Comparison of ENCODE assay signal across 20 cellular contexts in genomic region chr17:32553168-32553567, GRCh38.
DNase-seq lines count a peak whose midpoint lies in the region; ATAC-seq and TF ChIP-seq lines count a peak whose summit lies in the region.
"Had no signal": no experiment of that assay in that cellular context is flagged by ENCODE, and none has a peak within 500 bp of the region (broad histone marks: within the 10 kb centered on the region; RNA-seq: fewer than 3 reads in every experiment).

No MANE protein-coding gene starts in this region.

- no peaks in the 10 kb centered on the region for H3K27me3 Mint-ChIP-seq in stimulated activated naive CD8-positive, alpha-beta T cell treated with anti-CD3 and anti-CD28 coated beads, Interleukin-15, Interleukin-2, amounts not matched to agents 100 ng/mL and 50 ng/mL, for 24 hours
- no peaks in the 10 kb centered on the region for H3K27me3 Mint-ChIP-seq in WTC11 (ENCODE audit: low read depth)
- H3K27me3 Mint-ChIP-seq: effector memory CD8-positive, alpha-beta T cell had no signal

- DNase-seq in stimulated activated naive CD8-positive, alpha-beta T cell treated with anti-CD3 and anti-CD28 coated beads, Interleukin-15, Interleukin-2, amounts not matched to agents 100 U/mL and 50 U/mL, for 24 hours: no peak
- peak; percentile 19 for DNase-seq in NCI-H2029 treated with DMSO at 0.1 percent for 48 hours (lab: John Stamatoyannopoulos, UW)
- DNase-seq in epithelial cell of prostate (ENCODE audit: low read depth, low spot score): no peak
- peak; percentile 43 for DNase-seq in ureter (ENCODE audit: low spot score)
- no peak for DNase-seq in WTC11 (ENCODE audit: low spot score)
- DNase-seq in BE2C: no peak
- DNase-seq: activated CD4-positive, alpha-beta T cell treated with anti-CD3 and anti-CD28 coated beads, Interleukin-2, amount 50 U/mL, for 48 hours; activated T-cell treated with anti-CD3 and anti-CD28 coated beads, Interleukin-2, amount 50 U/mL, for 48 hours; cerebellar nuclear complex; effector memory CD8-positive, alpha-beta T cell; foreskin fibroblast; left ventricle myocardium superior; MM.1S; NCI-H446 treated with DMSO at 0.1 percent for 48 hours; posterior cingulate gyrus; SJCRH30; T1000; transverse colon had no signal

- H3K4me1 Mint-ChIP-seq in stimulated activated naive CD8-positive, alpha-beta T cell treated with anti-CD3 and anti-CD28 coated beads, Interleukin-15, Interleukin-2, amounts not matched to agents 100 ng/mL and 50 ng/mL, for 24 hours (ENCODE audit: low read depth): peaks cover 57% of the 10 kb centered on the region
- peaks cover 21% of the 10 kb centered on the region for H3K4me1 Mint-ChIP-seq in WTC11

- no peaks in the 10 kb centered on the region for H3K36me3 ChIP-seq in BE2C
- H3K36me3 ChIP-seq: SJCRH30, transverse colon had no signal

- H3K9me3 Mint-ChIP-seq in stimulated activated naive CD8-positive, alpha-beta T cell treated with anti-CD3 and anti-CD28 coated beads, Interleukin-15, Interleukin-2, amounts not matched to agents 100 ng/mL and 50 ng/mL, for 24 hours: no peaks in the 10 kb centered on the region
- no peaks in the 10 kb centered on the region for H3K9me3 Mint-ChIP-seq in WTC11
- H3K9me3 Mint-ChIP-seq: effector memory CD8-positive, alpha-beta T cell had no signal

- no peak overlapping the region for H3K4me3 ChIP-seq in BE2C (ENCODE audit: low read depth, low read length)
- H3K4me3 ChIP-seq: SJCRH30, transverse colon had no signal

- H3K4me1 ChIP-seq in BE2C: no peaks in the 10 kb centered on the region
- H3K4me1 ChIP-seq: SJCRH30 had no signal

- CTCF ChIA-PET in WTC11 (lab: Charles Lee): no interaction called here

- TF ChIP-seq CTCF in WTC11 (IDR thresholded peaks at IDR 0.05) (no peak), BE2C (IDR thresholded peaks at IDR 0.05; ENCODE audit: low read depth, low read length) (no peak)

- H3K9me3 ChIP-seq in BE2C: no peaks in the 10 kb centered on the region
- H3K9me3 ChIP-seq: SJCRH30, transverse colon had no signal

- no peak overlapping the region for H3K4me3 Mint-ChIP-seq in stimulated activated naive CD8-positive, alpha-beta T cell treated with anti-CD3 and anti-CD28 coated beads, Interleukin-15, Interleukin-2, amounts not matched to agents 100 ng/mL and 50 ng/mL, for 24 hours
- H3K4me3 Mint-ChIP-seq in WTC11: no peak overlapping the region
- H3K4me3 Mint-ChIP-seq: effector memory CD8-positive, alpha-beta T cell had no signal

- peak overlapping the region; percentile 24 for H3K27ac Mint-ChIP-seq in stimulated activated naive CD8-positive, alpha-beta T cell treated with anti-CD3 and anti-CD28 coated beads, Interleukin-15, Interleukin-2, amounts not matched to agents 100 ng/mL and 50 ng/mL, for 24 hours
- H3K27ac Mint-ChIP-seq in WTC11: no peak overlapping the region

- peak overlapping the region; percentile 98 for H3K27ac ChIP-seq in epithelial cell of prostate
- H3K27ac ChIP-seq: SJCRH30, transverse colon had no signal

- H3K27me3 ChIP-seq in BE2C: no peaks in the 10 kb centered on the region
- H3K27me3 ChIP-seq: SJCRH30, transverse colon had no signal

- no peaks in the 10 kb centered on the region for H3K36me3 Mint-ChIP-seq in stimulated activated naive CD8-positive, alpha-beta T cell treated with anti-CD3 and anti-CD28 coated beads, Interleukin-15, Interleukin-2, amounts not matched to agents 100 ng/mL and 50 ng/mL, for 24 hours (ENCODE audit: low read depth)
- no peaks in the 10 kb centered on the region for H3K36me3 Mint-ChIP-seq in WTC11

- ATAC-seq in stimulated activated naive CD8-positive, alpha-beta T cell treated with anti-CD3 and anti-CD28 coated beads, Interleukin-15, Interleukin-2, amounts not matched to agents 100 U/mL and 50 U/mL, for 24 hours: no peak
- ATAC-seq in WTC11: no peak
- no peak for ATAC-seq in GM19463 (IDR thresholded peaks at IDR 0.05; ENCODE audit: unreplicated experiment)
- ATAC-seq: effector memory CD8-positive, alpha-beta T cell; left ventricle myocardium superior had no signal

- POLR2A ChIA-PET in WTC11 (lab: Charles Lee): no interaction called here

TF ChIP-seq in WTC11, 78 proteins besides CTCF, POLR2A, EP300 and RAD21:
- TF ChIP-seq ZNF281 (CRISPR knock-in tag; IDR thresholded peaks at IDR 0.05): no peak
- TF ChIP-seq EMX1 (CRISPR knock-in tag; IDR thresholded peaks at IDR 0.05): no peak
- TF ChIP-seq IRF2 (CRISPR knock-in tag; IDR thresholded peaks at IDR 0.05; ENCODE audit: borderline replicate concordance, low read depth): no peak
- TF ChIP-seq MAX (CRISPR knock-in tag; IDR thresholded peaks at IDR 0.05): no peak
- no peak for TF ChIP-seq TEAD1 (CRISPR knock-in tag; IDR thresholded peaks at IDR 0.05)
- TF ChIP-seq ZNF671 (CRISPR knock-in tag; IDR thresholded peaks at IDR 0.05): no peak
- TF ChIP-seq FOXP1 (CRISPR knock-in tag; IDR thresholded peaks at IDR 0.05; ENCODE audit: borderline replicate concordance): no peak
- TF ChIP-seq JAZF1 (CRISPR knock-in tag; IDR thresholded peaks at IDR 0.05): no peak
- no peak for TF ChIP-seq E2F5 (CRISPR knock-in tag; IDR thresholded peaks at IDR 0.05)
- TF ChIP-seq GRHL2 (CRISPR knock-in tag; IDR thresholded peaks at IDR 0.05; ENCODE audit: insufficient replicate concordance, severe bottlenecking): no peak

Comparison
In these comparisons a context has a peak if more than half of its experiments do, and no peak if none do; other contexts are left out.
1. DNase-seq: peak in NCI-H2029 treated with DMSO at 0.1 percent for 48 hours (single experiment) and ureter (single experiment); none in stimulated activated naive CD8-positive, alpha-beta T cell treated with anti-CD3 and anti-CD28 coated beads, Interleukin-15, Interleukin-2, amounts not matched to agents 100 U/mL and 50 U/mL, for 24 hours (single experiment), epithelial cell of prostate (single experiment), WTC11 (single experiment) and BE2C (single experiment).